Comparison of ENCODE assay signal across 12 cellular contexts in the genomic region with DNA sequence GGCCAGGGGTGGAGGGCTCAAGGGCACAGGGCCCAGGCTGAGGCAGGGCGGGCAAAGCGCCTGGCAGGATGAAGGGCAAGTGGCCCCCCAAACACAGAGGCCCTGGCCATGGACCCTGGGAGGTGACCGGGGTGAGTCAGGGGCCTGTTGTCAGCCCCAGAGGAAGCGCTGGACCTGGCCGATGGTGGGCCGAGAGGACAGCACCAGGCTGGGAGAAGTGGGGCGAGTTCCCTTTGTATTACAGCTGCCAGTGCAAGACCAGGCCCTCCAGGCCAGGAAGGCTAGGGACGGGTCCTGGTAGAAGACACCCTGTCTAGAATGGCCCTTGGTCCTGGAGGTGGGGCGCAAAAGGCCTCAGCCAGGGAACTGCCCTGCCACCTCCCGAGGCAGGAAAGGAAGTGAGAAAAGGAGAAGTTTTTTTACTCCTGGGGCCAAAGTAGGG. TPM values are rescaled to one million over a fixed set of nuclear protein-coding genes. Genes with fewer than 3 reads are reported as not detected.
A peak's percentile ranks its signal among the peaks of the same experiment; 100 is the strongest.
DNase-seq lines count a peak whose midpoint lies in the region; ATAC-seq and TF ChIP-seq lines count a peak whose summit lies in the region.
"Had no signal": no experiment of that assay in that cellular context is flagged by ENCODE, and none has a peak within 500 bp of the region (broad histone marks: within the 10 kb centered on the region; RNA-seq: fewer than 3 reads in every experiment).

No MANE protein-coding gene starts in this region.

- CTCF ChIA-PET in activated CD4-positive, alpha-beta T cell treated with anti-CD3 and anti-CD28 coated beads, Interleukin-2, amount 10 ng/mL, durations not matched to agents 7 days and 5 days (lab: Charles Lee), result interaction anchor here (1.8 to 3.3 kb wide), 3 partner anchors 16 to 206 kb away, joined by 7 to 30 read pairs (median 12); a partner anchor contains a TSS

- H3K4me3 Mint-ChIP-seq in activated CD4-positive, alpha-beta T cell treated with anti-CD3 and anti-CD28 coated beads, Interleukin-2, amount 10 ng/mL, durations not matched to agents 7 days and 5 days, result no peak overlapping the region
- no peak overlapping the region for H3K4me3 Mint-ChIP-seq in chondrocyte (ENCODE audit: unreplicated experiment)
- no peak overlapping the region for H3K4me3 Mint-ChIP-seq in stimulated activated effector memory CD8-positive, alpha-beta T cell treated with anti-CD3 and anti-CD28 coated beads, Interleukin-12 subunit alpha, Interleukin-12 subunit beta, amount 100 ng/mL, for 72 hours

- H3K36me3 Mint-ChIP-seq in activated CD4-positive, alpha-beta T cell treated with anti-CD3 and anti-CD28 coated beads, Interleukin-2, amount 10 ng/mL, durations not matched to agents 7 days and 5 days (ENCODE audit: low read depth), result peaks cover 40% of the 10 kb centered on the region
- peaks cover 22% of the 10 kb centered on the region for H3K36me3 Mint-ChIP-seq in chondrocyte (ENCODE audit: low read depth)
- peaks cover 72% of the 10 kb centered on the region for H3K36me3 Mint-ChIP-seq in stimulated activated effector memory CD8-positive, alpha-beta T cell treated with anti-CD3 and anti-CD28 coated beads, Interleukin-12 subunit alpha, Interleukin-12 subunit beta, amount 100 ng/mL, for 72 hours

- POLR2A ChIA-PET in activated CD4-positive, alpha-beta T cell treated with anti-CD3 and anti-CD28 coated beads, Interleukin-2, amount 10 ng/mL, durations not matched to agents 7 days and 5 days (lab: Charles Lee), result interaction anchor here (1.8 kb wide), 1 partner anchor 104 kb away, joined by 11 read pairs; a partner anchor contains a TSS

- DNase-seq in activated CD4-positive, alpha-beta T cell treated with anti-CD3 and anti-CD28 coated beads, Interleukin-2, amount 10 ng/mL, durations not matched to agents 7 days and 5 days, result no peak
- DNase-seq in activated CD4-positive, alpha-beta T cell treated with anti-CD3 and anti-CD28 coated beads for 4 hours, result no peak
- DNase-seq in NOMO-1 (lab: John Stamatoyannopoulos, UW; ENCODE audit: unreplicated experiment in 2 of 2), result peak; percentile 62 to 85
- peak; percentile 72 for DNase-seq in chondrocyte (ENCODE audit: low spot score)
- DNase-seq in stimulated activated effector memory CD8-positive, alpha-beta T cell treated with anti-CD3 and anti-CD28 coated beads, Interleukin-12 subunit alpha, Interleukin-12 subunit beta, amount 100 ng/mL, for 72 hours (ENCODE audit: low spot score in 2 of 2), result no peak
- DNase-seq in NCI-H1694 treated with DMSO at 0.1 percent for 48 hours (lab: John Stamatoyannopoulos, UW), result no peak
- DNase-seq: activated CD8-positive, alpha-beta memory T cell treated with anti-CD3 and anti-CD28 coated beads, Interleukin-2, amount 50 U/mL, for 48 hours; NCI-H524; SK-N-SH; stimulated activated CD4-positive, alpha-beta T cell treated with anti-CD3 and anti-CD28 coated beads, Interleukin-12 subunit alpha, Interleukin-12 subunit beta, amount 100 ng/mL, for 4 hours had no signal

- TF ChIP-seq CTCF in chondrocyte (IDR thresholded peaks at IDR 0.05), result no peak

- no peaks in the 10 kb centered on the region for H3K27me3 Mint-ChIP-seq in activated CD4-positive, alpha-beta T cell treated with anti-CD3 and anti-CD28 coated beads, Interleukin-2, amount 10 ng/mL, durations not matched to agents 7 days and 5 days
- no peaks in the 10 kb centered on the region for H3K27me3 Mint-ChIP-seq in chondrocyte (ENCODE audit: low read depth)

- no peak for ATAC-seq in stimulated activated effector memory CD8-positive, alpha-beta T cell treated with anti-CD3 and anti-CD28 coated beads, Interleukin-12 subunit alpha, Interleukin-12 subunit beta, amount 100 ng/mL, for 72 hours
- no peak for ATAC-seq in GM19397 (IDR thresholded peaks at IDR 0.05; ENCODE audit: unreplicated experiment)
- no peak for ATAC-seq in HG02885 (IDR thresholded peaks at IDR 0.05; ENCODE audit: poor library complexity, unreplicated experiment)

- H3K4me1 Mint-ChIP-seq in activated CD4-positive, alpha-beta T cell treated with anti-CD3 and anti-CD28 coated beads, Interleukin-2, amount 10 ng/mL, durations not matched to agents 7 days and 5 days, result peaks cover 66% of the 10 kb centered on the region
- peaks cover 17% of the 10 kb centered on the region for H3K4me1 Mint-ChIP-seq in chondrocyte (ENCODE audit: low read depth)
- H3K4me1 Mint-ChIP-seq in stimulated activated effector memory CD8-positive, alpha-beta T cell treated with anti-CD3 and anti-CD28 coated beads, Interleukin-12 subunit alpha, Interleukin-12 subunit beta, amount 100 ng/mL, for 72 hours, result peaks cover 64% of the 10 kb centered on the region

- H3K9me3 Mint-ChIP-seq in activated CD4-positive, alpha-beta T cell treated with anti-CD3 and anti-CD28 coated beads, Interleukin-2, amount 10 ng/mL, durations not matched to agents 7 days and 5 days, result no peaks in the 10 kb centered on the region
- no peaks in the 10 kb centered on the region for H3K9me3 Mint-ChIP-seq in chondrocyte (ENCODE audit: low read depth)
- H3K9me3 Mint-ChIP-seq in stimulated activated effector memory CD8-positive, alpha-beta T cell treated with anti-CD3 and anti-CD28 coated beads, Interleukin-12 subunit alpha, Interleukin-12 subunit beta, amount 100 ng/mL, for 72 hours, result no peaks in the 10 kb centered on the region

- H3K27ac Mint-ChIP-seq in activated CD4-positive, alpha-beta T cell treated with anti-CD3 and anti-CD28 coated beads, Interleukin-2, amount 10 ng/mL, durations not matched to agents 7 days and 5 days, result peak overlapping the region; percentile 88
- H3K27ac Mint-ChIP-seq in chondrocyte (ENCODE audit: unreplicated experiment), result no peak overlapping the region
- peak overlapping the region; percentile 97 for H3K27ac Mint-ChIP-seq in stimulated activated effector memory CD8-positive, alpha-beta T cell treated with anti-CD3 and anti-CD28 coated beads, Interleukin-12 subunit alpha, Interleukin-12 subunit beta, amount 100 ng/mL, for 72 hours

RNA-seq across cellular contexts. Expression of a gene that starts 12.8 kb away (rescaled TPM):
- under 1 TPM; 0.50 to 0.52 TPM for total RNA-seq in activated CD4-positive, alpha-beta T cell treated with anti-CD3 and anti-CD28 coated beads, Interleukin-2, amount 10 ng/mL, durations not matched to agents 7 days and 5 days
- 0.07 to 0.27 TPM in 2 of 3 replicates, not detected in the other for total RNA-seq in chondrocyte

RNA-seq across cellular contexts. Expression of a gene that starts 29.2 kb away (rescaled TPM):
- total RNA-seq in activated CD4-positive, alpha-beta T cell treated with anti-CD3 and anti-CD28 coated beads, Interleukin-2, amount 10 ng/mL, durations not matched to agents 7 days and 5 days, result 100 to 1,000 TPM; 103 to 109 TPM
- total RNA-seq in chondrocyte, result 131 to 145 TPM (median 138 TPM) in 3 replicates

RNA-seq across cellular contexts. Expression of a gene that starts 59.6 kb away (rescaled TPM):
- total RNA-seq in activated CD4-positive, alpha-beta T cell treated with anti-CD3 and anti-CD28 coated beads, Interleukin-2, amount 10 ng/mL, durations not matched to agents 7 days and 5 days, result under 1 TPM in 1 of 2 experiments, not detected in 1; 0.60 TPM
- 0.22 to 0.63 TPM (median 0.38 TPM) in 3 replicates for total RNA-seq in chondrocyte

Comparison
In these comparisons a context has a peak if more than half of its experiments do, and no peak if none do; other contexts are left out.
1. DNase-seq: peak in NOMO-1 (2 of 2) and chondrocyte (single experiment); none in activated CD4-positive, alpha-beta T cell treated with anti-CD3 and anti-CD28 coated beads, Interleukin-2, amount 10 ng/mL, durations not matched to agents 7 days and 5 days (single experiment), activated CD4-positive, alpha-beta T cell treated with anti-CD3 and anti-CD28 coated beads for 4 hours (0 of 2), stimulated activated effector memory CD8-positive, alpha-beta T cell treated with anti-CD3 and anti-CD28 coated beads, Interleukin-12 subunit alpha, Interleukin-12 subunit beta, amount 100 ng/mL, for 72 hours (0 of 2) and NCI-H1694 treated with DMSO at 0.1 percent for 48 hours (single experiment).